ENCODE assay signal across 13 cellular contexts in genomic region chr5:112436139-112436538, GRCh38.
"Had no signal": no experiment of that assay in that cellular context is flagged by ENCODE, and none has a peak within 500 bp of the region (broad histone marks: within the 10 kb centered on the region; RNA-seq: fewer than 3 reads in every experiment).

No MANE protein-coding gene starts in this region.

- H3K79me2 ChIP-seq: parathyroid adenoma had no signal

- H3K4me1 ChIP-seq: gastroesophageal sphincter, parathyroid adenoma, testis had no signal

- ATAC-seq: gastroesophageal sphincter; stimulated activated naive CD8-positive, alpha-beta T cell treated with anti-CD3 and anti-CD28 coated beads, Interleukin-15, amount 100 ng/mL, for 72 hours had no signal

- H3K27ac ChIP-seq: coronary artery, gastroesophageal sphincter, parathyroid adenoma, testis had no signal

- H3K27me3 ChIP-seq: testis had no signal

- H2AFZ ChIP-seq: parathyroid adenoma had no signal

- H3K4me3 ChIP-seq: coronary artery, gastroesophageal sphincter, testis had no signal

- H3K36me3 ChIP-seq: gastroesophageal sphincter had no signal

- DNase-seq: activated B cell treated with CpG ODN at 0.5 μM for 24 hours; activated CD4-positive, alpha-beta T cell treated with anti-CD3 and anti-CD28 coated beads, Interleukin-2, amount 10 ng/mL, durations not matched to agents 24 days and 14 days; activated naive CD4-positive, alpha-beta T cell treated with anti-CD3 and anti-CD28 coated beads, Interleukin-2, amount 50 U/mL, for 16 hours; caudate nucleus; effector CD8-positive, alpha-beta T cell; retina; stimulated activated CD4-positive, alpha-beta T cell treated with anti-CD3 and anti-CD28 coated beads, Interleukin-4, amount 100 ng/mL, for 4 hours; stimulated activated naive CD8-positive, alpha-beta T cell treated with anti-CD3 and anti-CD28 coated beads, Interleukin-15, amount 100 ng/mL, for 72 hours; T-helper 9 cell; testis had no signal

- H3K9me3 ChIP-seq: testis had no signal

- H3K9ac ChIP-seq: parathyroid adenoma had no signal
